Comparison of ENCODE assay signal across 8 cellular contexts in the genomic region with DNA sequence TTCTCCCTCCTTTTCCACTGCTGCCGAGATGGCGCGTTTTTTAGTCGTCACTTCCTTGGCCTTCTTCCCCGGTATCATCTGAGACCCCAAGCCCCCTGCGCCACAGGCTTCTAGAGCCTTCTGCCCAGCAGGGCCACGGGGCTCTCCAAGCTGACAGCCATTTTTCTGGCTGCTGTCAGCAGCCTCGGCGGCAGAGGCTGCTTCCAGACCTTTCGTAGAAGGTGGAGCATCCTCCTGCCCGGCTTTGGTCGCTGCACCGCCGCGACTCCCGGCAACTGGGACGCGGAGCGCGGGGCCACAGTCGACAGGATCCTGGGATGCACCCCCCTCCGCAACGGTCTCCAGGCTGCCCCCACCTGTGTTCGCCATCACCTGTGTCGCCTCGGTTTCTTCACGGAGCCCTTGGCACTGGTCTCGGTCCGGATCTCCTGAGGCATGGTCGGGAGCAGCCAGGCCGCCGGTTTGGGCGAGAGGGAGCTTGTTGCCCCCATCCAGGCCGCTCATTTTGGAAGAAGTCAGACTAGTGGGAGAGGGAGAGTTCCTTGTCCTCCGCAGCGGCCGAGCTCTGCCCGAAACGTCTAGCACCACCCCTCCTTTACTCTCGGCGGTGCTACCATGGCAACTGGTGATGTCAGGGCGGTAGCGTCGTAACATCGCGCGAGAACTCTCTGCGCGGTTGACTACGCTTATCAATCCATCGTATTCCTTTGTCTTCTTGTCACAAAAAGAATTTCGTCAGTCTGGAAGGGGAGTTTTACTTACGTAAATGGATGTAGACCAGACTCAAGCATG. TPM values are rescaled to one million over a fixed set of nuclear protein-coding genes. Genes with fewer than 3 reads are reported as not detected.
DNase-seq lines count a peak whose midpoint lies in the region; ATAC-seq and TF ChIP-seq lines count a peak whose summit lies in the region.

Gene TSPYL4, minus strand, starts transcription at position 571 of the 792 bp plus-strand sequence. Its CDS starts 67 bp downstream, at position 504.

- H3K9ac ChIP-seq in rectal smooth muscle tissue (ENCODE audit: low read length): peak within 1 kb of the TSS; percentile 84

- no peaks in the 10 kb centered on the region for H3K27me3 ChIP-seq in hepatocyte
- no peaks in the 10 kb centered on the region for H3K27me3 ChIP-seq in rectal smooth muscle tissue (ENCODE audit: control insufficient read depth, insufficient read depth, low read length)
- no peaks in the 10 kb centered on the region for H3K27me3 ChIP-seq in aorta (ENCODE audit: control insufficient read depth in 1 of 2, insufficient read depth in 2 of 2, low read length in 1 of 2)

- peaks cover 34% of the 10 kb centered on the region for H3K4me1 ChIP-seq in hepatocyte (ENCODE audit: insufficient read depth)
- peaks cover 28% of the 10 kb centered on the region for H3K4me1 ChIP-seq in rectal smooth muscle tissue (ENCODE audit: control insufficient read depth, insufficient read depth, low read length)
- peaks cover 5 to 10% of the 10 kb centered on the region in 2 donors for H3K4me1 ChIP-seq in aorta (ENCODE audit: control insufficient read depth in 1 of 2, insufficient read depth in 2 of 2, low read length in 2 of 2)

- H3K9me3 ChIP-seq in hepatocyte (ENCODE audit: low read depth): no peaks in the 10 kb centered on the region
- H3K9me3 ChIP-seq in aorta (ENCODE audit: control insufficient read depth, low read length): no peaks in the 10 kb centered on the region

- H3K4me2 ChIP-seq in hepatocyte: peak within 1 kb of the TSS; percentile 76

- peak; percentile 100 for DNase-seq in NCI-H2029 treated with DMSO at 0.1 percent for 48 hours (lab: John Stamatoyannopoulos, UW)
- peak; percentile 88 for DNase-seq in T-helper 22 cell (ENCODE audit: low read depth)
- DNase-seq in astrocyte of the hippocampus (ENCODE audit: low read depth, low spot score): peak; percentile 99
- DNase-seq in hepatocyte (ENCODE audit: low spot score): peak; percentile 96
- peak; percentile 96 to 97 for DNase-seq in aorta

- WGBS in hepatocyte (ENCODE audit: low lambda C conversion rate, missing lambda C conversion rate): under 1% methylated on average over 52 of the region's 53 CpGs
- WGBS in aorta, 2 donors: 0 to 1% methylated on average over 53 of the region's 53 CpGs

- peak within 1 kb of the TSS; percentile 90 for H2AFZ ChIP-seq in hepatocyte

- intact Hi-C loops in aorta (cut with DNase I): loop anchor here (2.0 to 5.0 kb wide), 2 partner anchors 25 to 36 kb away; partner anchors contain the start of gene TSPYL1 (in 1 of the 2)

- no peaks in the 10 kb centered on the region for H4K20me1 ChIP-seq in hepatocyte (ENCODE audit: insufficient read depth, poor library complexity, severe bottlenecking)

- H3K27ac ChIP-seq in hepatocyte (peak within 1 kb of the TSS; percentile 97), rectal smooth muscle tissue (ENCODE audit: low read depth, low read length) (peak within 1 kb of the TSS; percentile 87), aorta (ENCODE audit: low read depth in 1 of 2, low read length in 2 of 2) (peak within 1 kb of the TSS; percentile 92 to 96)

- H3K36me3 ChIP-seq in hepatocyte (replicated peaks; ENCODE audit: insufficient read depth, low read depth): no peaks in the 10 kb centered on the region
- no peaks in the 10 kb centered on the region for H3K36me3 ChIP-seq in rectal smooth muscle tissue (ENCODE audit: control insufficient read depth, insufficient read depth, low read length)
- no peaks in the 10 kb centered on the region for H3K36me3 ChIP-seq in aorta (ENCODE audit: control insufficient read depth in 1 of 2, insufficient read depth in 2 of 2, low read length in 1 of 2)

- H3K4me3 ChIP-seq in hepatocyte: peak within 1 kb of the TSS; percentile 69
- peak within 1 kb of the TSS; percentile 92 for H3K4me3 ChIP-seq in rectal smooth muscle tissue (ENCODE audit: low read length)
- peak within 1 kb of the TSS; percentile 72 to 84 for H3K4me3 ChIP-seq in aorta (ENCODE audit: low read length in 2 of 2)

- ATAC-seq in GM18511 (IDR thresholded peaks at IDR 0.05; ENCODE audit: unreplicated experiment) (peak; percentile 99), HG03025 (IDR thresholded peaks at IDR 0.05; ENCODE audit: low FRiP score, unreplicated experiment) (peak; percentile 100), aorta (ENCODE audit: low FRiP score) (peak; percentile 98)

- H3K79me2 ChIP-seq in hepatocyte: peaks cover 55% of the 10 kb centered on the region

- no peaks in the 10 kb centered on the region for H3K9me2 ChIP-seq in hepatocyte (replicated peaks; ENCODE audit: insufficient read depth)

- TF ChIP-seq CTCF in hepatocyte (IDR thresholded peaks at IDR 0.05; ENCODE audit: poor library complexity): no peak

RNA-seq across cellular contexts. Expression of gene TSPYL4, which starts in this region (rescaled TPM):
- 24.3 and 25.3 TPM in 2 replicates for total RNA-seq in hepatocyte
- 11.9 and 13.0 TPM in 2 replicates for polyA plus RNA-seq in hepatocyte
- total RNA-seq in aorta: 10 to 100 TPM; 15.7 to 18.4 TPM
- polyA plus RNA-seq in aorta: 10 to 100 TPM; 10.5 to 19.1 TPM

Comparison
In these comparisons a context has a peak if more than half of its experiments do, and no peak if none do; other contexts are left out.
1. Peak in every context shown above with its lines: DNase-seq, ATAC-seq, H3K4me3 ChIP-seq and H3K27ac ChIP-seq.